In genomic region chr6:120511712-120512111, GRCh38 we compare ENCODE assay signal across 27 cellular contexts.
DNase-seq lines count a peak whose midpoint lies in the region; TF ChIP-seq lines count a peak whose summit lies in the region.
"Had no signal": no experiment of that assay in that cellular context is flagged by ENCODE, and none has a peak within 500 bp of the region (broad histone marks: within the 10 kb centered on the region; RNA-seq: fewer than 3 reads in every experiment).

No MANE protein-coding gene starts in this region.

- no peak overlapping the region for H2AFZ ChIP-seq in neural cell (ENCODE audit: low read depth, low read length)

- no peaks in the 10 kb centered on the region for H3F3A ChIP-seq in neural cell (ENCODE audit: insufficient read depth, low read length, poor library complexity, severe bottlenecking)

- no peaks in the 10 kb centered on the region for H3K27me3 ChIP-seq in neural cell (ENCODE audit: insufficient read depth, low read depth, low read length)
- H3K27me3 ChIP-seq: BE2C; BLaER1; BLaER1 treated with 17β-estradiol and CSF1 and Interleukin-3, amounts not matched to agents 10 nM and 100 nM had no signal

- TF ChIP-seq EP300 in neural cell (conservative IDR thresholded peaks at IDR 0.05; ENCODE audit: poor library complexity, severe bottlenecking): peak; percentile 55

- H3K4me3 ChIP-seq in neural cell (ENCODE audit: low read length): no peak overlapping the region
- H3K4me3 ChIP-seq: A549; BLaER1; BLaER1 treated with 17β-estradiol and CSF1 and Interleukin-3, amounts not matched to agents 10 nM and 100 nM had no signal

- no peak for TF ChIP-seq RAD21 in neural cell (conservative IDR thresholded peaks at IDR 0.05)

- H3K9me3 ChIP-seq in neural cell (ENCODE audit: low read length): no peaks in the 10 kb centered on the region
- H3K9me3 ChIP-seq: A549; BE2C; BLaER1 treated with 17β-estradiol and CSF1 and Interleukin-3, amounts not matched to agents 10 nM and 100 nM; Caco-2 had no signal

- no peaks in the 10 kb centered on the region for H3K9me2 ChIP-seq in neural cell (ENCODE audit: insufficient read depth, low read length)

- TF ChIP-seq CTCF in neural cell (IDR thresholded peaks at IDR 0.05; ENCODE audit: poor library complexity, severe bottlenecking): no peak

- no peaks in the 10 kb centered on the region for H4K20me1 ChIP-seq in neural cell (ENCODE audit: insufficient read depth)
- H4K20me1 ChIP-seq: BLaER1; BLaER1 treated with 17β-estradiol and CSF1 and Interleukin-3, amounts not matched to agents 10 nM and 100 nM had no signal

- H3K79me2 ChIP-seq in neural cell (replicated peaks; ENCODE audit: insufficient read depth, low read length): no peaks in the 10 kb centered on the region

- no peak overlapping the region for H3K4me2 ChIP-seq in neural cell (ENCODE audit: low read length)
- H3K4me2 ChIP-seq: A549; BLaER1; BLaER1 treated with 17β-estradiol and CSF1 and Interleukin-3, amounts not matched to agents 10 nM and 100 nM had no signal

- no peak overlapping the region for H3K9ac ChIP-seq in neural cell (ENCODE audit: low read length)
- H3K9ac ChIP-seq: BLaER1; BLaER1 treated with 17β-estradiol and CSF1 and Interleukin-3, amounts not matched to agents 10 nM and 100 nM had no signal

- H3K36me3 ChIP-seq in neural cell (ENCODE audit: insufficient read depth, low read length): no peaks in the 10 kb centered on the region
- H3K36me3 ChIP-seq: BE2C; BLaER1; BLaER1 treated with 17β-estradiol and CSF1 and Interleukin-3, amounts not matched to agents 10 nM and 100 nM had no signal

- H3K27ac ChIP-seq in neural cell (ENCODE audit: low read length): no peak overlapping the region
- H3K27ac ChIP-seq: 22Rv1; A549; BLaER1; BLaER1 treated with 17β-estradiol and CSF1 and Interleukin-3, amounts not matched to agents 10 nM and 100 nM; C4-2B had no signal

- DNase-seq in stimulated activated CD4-positive, alpha-beta T cell treated with anti-CD3 and anti-CD28 coated beads, Interleukin-2, amount 100 ng/mL, for 24 hours: no peak
- DNase-seq: 8988T; ACHN; AML-193; BE2C; C1 segment of cervical spinal cord; Caco-2; Calu3; CD4-positive, alpha-beta memory T cell; CD4-positive, alpha-beta T cell; CD4-positive, CD25-positive, alpha-beta regulatory T cell; CD8-positive, alpha-beta memory T cell; CD8-positive, alpha-beta T cell; COR-L47; DMS 273 treated with DMSO at 0.1 percent for 48 hours; DMS153; DMS53; DMS79; DMS79 treated with DMSO at 0.1 percent for 48 hours; DND-41; EL had no signal

TF ChIP-seq in neural cell, 6 proteins besides CTCF, POLR2A, EP300 and RAD21:
- peak; percentile 82 for TF ChIP-seq POLR2AphosphoS5 (IDR thresholded peaks at IDR 0.05)
- no peak for TF ChIP-seq SMC3 (conservative IDR thresholded peaks at IDR 0.05; ENCODE audit: poor library complexity)
